20 cellular contexts compared by ENCODE assay signal in genomic region chr9:112203536-112203935, GRCh38. TPM values are rescaled to one million over a fixed set of nuclear protein-coding genes. Genes with fewer than 3 reads are reported as not detected.
A peak's percentile ranks its signal among the peaks of the same experiment; 100 is the strongest.
DNase-seq lines count a peak whose midpoint lies in the region; ATAC-seq, FAIRE-seq and TF ChIP-seq lines count a peak whose summit lies in the region.
"Had no signal": no experiment of that assay in that cellular context is flagged by ENCODE, and none has a peak within 500 bp of the region (broad histone marks: within the 10 kb centered on the region; RNA-seq: fewer than 3 reads in every experiment).

No MANE protein-coding gene starts in this region.

- FAIRE-seq in pancreas (lab: Jason Lieb, UNC): no peak
- FAIRE-seq: TTC549 had no signal

- ATAC-seq in stimulated activated naive CD8-positive, alpha-beta T cell treated with anti-CD3 and anti-CD28 coated beads, Interleukin-15, amount 100 ng/mL, for 72 hours: no peak
- ATAC-seq in pancreas: no peak
- ATAC-seq: gastroesophageal sphincter had no signal

- peaks cover 22 to 40% of the 10 kb centered on the region in 2 donors for H3K9me3 Mint-ChIP-seq in stimulated activated naive CD8-positive, alpha-beta T cell treated with anti-CD3 and anti-CD28 coated beads, Interleukin-15, amount 100 ng/mL, for 72 hours

- H3K4me1 Mint-ChIP-seq in stimulated activated naive CD8-positive, alpha-beta T cell treated with anti-CD3 and anti-CD28 coated beads, Interleukin-15, amount 100 ng/mL, for 72 hours: no peaks in the 10 kb centered on the region
- H3K4me1 Mint-ChIP-seq: activated naive CD4-positive, alpha-beta T cell treated with anti-CD3 and anti-CD28 coated beads, Interleukin-2, amount 10 ng/mL, durations not matched to agents 7 days and 5 days; nephron had no signal

- TF ChIP-seq CTCF in brain microvascular endothelial cell (IDR thresholded peaks at IDR 0.05; ENCODE audit: low read depth, low read length, missing control alignments) (no peak), pancreas (IDR thresholded peaks at IDR 0.05) (no peak)

- H3K36me3 ChIP-seq in brain microvascular endothelial cell (replicated peaks): peaks cover 4% of the 10 kb centered on the region
- H3K36me3 ChIP-seq in pancreas: no peaks in the 10 kb centered on the region

- peak; percentile 37 for DNase-seq in ACHN
- DNase-seq in LHCN-M2 (ENCODE audit: low read depth): peak; percentile 78
- peak; percentile 22 for DNase-seq in brain microvascular endothelial cell
- peak; percentile 60 for DNase-seq in glomerular visceral epithelial cell (ENCODE audit: extremely low spot score)
- no peak for DNase-seq in stimulated activated naive CD8-positive, alpha-beta T cell treated with anti-CD3 and anti-CD28 coated beads, Interleukin-15, amount 100 ng/mL, for 72 hours
- DNase-seq in activated naive CD4-positive, alpha-beta T cell treated with Interleukin-2 at 50 U/mL for 16 hours: no peak
- DNase-seq in AG20443 (ENCODE audit: low spot score): no peak
- no peak for DNase-seq in pancreas
- DNase-seq: activated CD4-positive, alpha-beta T cell treated with anti-CD3 and anti-CD28 coated beads, Interleukin-2, amount 10 ng/mL, durations not matched to agents 24 days and 14 days; activated CD8-positive, alpha-beta memory T cell treated with anti-CD3 and anti-CD28 coated beads, Interleukin-2, amount 50 U/mL, for 48 hours; activated naive CD4-positive, alpha-beta T cell treated with anti-CD3 and anti-CD28 coated beads, Interleukin-2, amount 10 ng/mL, durations not matched to agents 7 days and 5 days; GDM1; Kasumi-1; NCI-H446; stimulated activated CD4-positive, alpha-beta T cell treated with anti-CD3 and anti-CD28 coated beads, Interleukin-15, amount 100 ng/mL, for 24 hours had no signal

- H3K27ac Mint-ChIP-seq in stimulated activated naive CD8-positive, alpha-beta T cell treated with anti-CD3 and anti-CD28 coated beads, Interleukin-15, amount 100 ng/mL, for 72 hours: no peak overlapping the region
- H3K27ac Mint-ChIP-seq: activated CD4-positive, alpha-beta T cell treated with anti-CD3 and anti-CD28 coated beads, Interleukin-2, amount 10 ng/mL, durations not matched to agents 24 days and 14 days; activated naive CD4-positive, alpha-beta T cell treated with anti-CD3 and anti-CD28 coated beads, Interleukin-2, amount 10 ng/mL, durations not matched to agents 7 days and 5 days; nephron; stimulated activated naive CD8-positive, alpha-beta T cell treated with anti-CD3 and anti-CD28 coated beads, Interleukin-15, Interleukin-2, amounts not matched to agents 100 ng/mL and 50 ng/mL, for 24 hours had no signal

- in situ Hi-C loops in ACHN (cut with HindIII; ENCODE audit: low pct_ligation_motif_present, low pct_unique_long_range_greater_than_20kb, low sequenced_read_pairs): no loop called here
- in situ Hi-C loops in brain microvascular endothelial cell (cut with HindIII; ENCODE audit: low pct_ligation_motif_present, low sequenced_read_pairs): no loop called here

- WGBS in pancreas, 2 donors: 87 to 88% methylated on average over 2 of the region's 2 CpGs

- H3K27ac ChIP-seq in brain microvascular endothelial cell (no peak overlapping the region), pancreas (no peak overlapping the region)
- H3K27ac ChIP-seq: gastroesophageal sphincter, HL-60 had no signal

- intact Hi-C loops in pancreas (cut with DNase I): no loop called here

- H3K4me1 ChIP-seq in pancreas: no peaks in the 10 kb centered on the region
- H3K4me1 ChIP-seq: gastroesophageal sphincter had no signal

- H3K27me3 ChIP-seq in brain microvascular endothelial cell (replicated peaks): no peaks in the 10 kb centered on the region
- no peaks in the 10 kb centered on the region for H3K27me3 ChIP-seq in pancreas
- H3K27me3 ChIP-seq: gastroesophageal sphincter had no signal

- peaks cover 0 to 8% (median 0%) of the 10 kb centered on the region in 4 donors for H3K9me3 ChIP-seq in pancreas

- H3K4me3 Mint-ChIP-seq in stimulated activated naive CD8-positive, alpha-beta T cell treated with anti-CD3 and anti-CD28 coated beads, Interleukin-15, amount 100 ng/mL, for 72 hours: no peak overlapping the region
- H3K4me3 Mint-ChIP-seq: activated CD4-positive, alpha-beta T cell treated with anti-CD3 and anti-CD28 coated beads, Interleukin-2, amount 10 ng/mL, durations not matched to agents 24 days and 14 days; activated naive CD4-positive, alpha-beta T cell treated with anti-CD3 and anti-CD28 coated beads, Interleukin-2, amount 10 ng/mL, durations not matched to agents 7 days and 5 days; nephron; stimulated activated naive CD8-positive, alpha-beta T cell treated with anti-CD3 and anti-CD28 coated beads, Interleukin-15, Interleukin-2, amounts not matched to agents 100 ng/mL and 50 ng/mL, for 24 hours had no signal

- H3K4me3 ChIP-seq in brain microvascular endothelial cell (ENCODE audit: low read depth, low read length): no peak overlapping the region
- no peak overlapping the region for H3K4me3 ChIP-seq in pancreas
- H3K4me3 ChIP-seq: gastroesophageal sphincter had no signal

- no peaks in the 10 kb centered on the region for H3K27me3 Mint-ChIP-seq in stimulated activated naive CD8-positive, alpha-beta T cell treated with anti-CD3 and anti-CD28 coated beads, Interleukin-15, amount 100 ng/mL, for 72 hours
- H3K27me3 Mint-ChIP-seq: activated CD4-positive, alpha-beta T cell treated with anti-CD3 and anti-CD28 coated beads, Interleukin-2, amount 10 ng/mL, durations not matched to agents 24 days and 14 days; activated naive CD4-positive, alpha-beta T cell treated with anti-CD3 and anti-CD28 coated beads, Interleukin-2, amount 10 ng/mL, durations not matched to agents 7 days and 5 days; stimulated activated naive CD8-positive, alpha-beta T cell treated with anti-CD3 and anti-CD28 coated beads, Interleukin-15, Interleukin-2, amounts not matched to agents 100 ng/mL and 50 ng/mL, for 24 hours had no signal

RNA-seq across cellular contexts. Expression of gene SUSD1, which starts 28.4 kb away (rescaled TPM):
- total RNA-seq in LHCN-M2 (2014; rRNA removed) (5.5 and 6.8 TPM in 2 replicates), pancreas (10 to 100 TPM in 2 of 6 donors, 1 to 10 TPM in 4; 2.8 to 14.8 (median 4.4) TPM)
- 6.9 TPM for polyA plus RNA-seq in LHCN-M2 (2012)
- 1 to 10 TPM; 2.6 to 6.3 TPM for polyA plus RNA-seq in pancreas

Comparison
In these comparisons a context has a peak if more than half of its experiments do, and no peak if none do; other contexts are left out.
1. DNase-seq: peak in ACHN (single experiment), LHCN-M2 (single experiment), brain microvascular endothelial cell (single experiment) and glomerular visceral epithelial cell (single experiment); none in stimulated activated naive CD8-positive, alpha-beta T cell treated with anti-CD3 and anti-CD28 coated beads, Interleukin-15, amount 100 ng/mL, for 72 hours (0 of 2), activated naive CD4-positive, alpha-beta T cell treated with Interleukin-2 at 50 U/mL for 16 hours (single experiment), AG20443 (single experiment) and pancreas (0 of 6).